1 cellular context compared by ENCODE assay signal in the genomic region with DNA sequence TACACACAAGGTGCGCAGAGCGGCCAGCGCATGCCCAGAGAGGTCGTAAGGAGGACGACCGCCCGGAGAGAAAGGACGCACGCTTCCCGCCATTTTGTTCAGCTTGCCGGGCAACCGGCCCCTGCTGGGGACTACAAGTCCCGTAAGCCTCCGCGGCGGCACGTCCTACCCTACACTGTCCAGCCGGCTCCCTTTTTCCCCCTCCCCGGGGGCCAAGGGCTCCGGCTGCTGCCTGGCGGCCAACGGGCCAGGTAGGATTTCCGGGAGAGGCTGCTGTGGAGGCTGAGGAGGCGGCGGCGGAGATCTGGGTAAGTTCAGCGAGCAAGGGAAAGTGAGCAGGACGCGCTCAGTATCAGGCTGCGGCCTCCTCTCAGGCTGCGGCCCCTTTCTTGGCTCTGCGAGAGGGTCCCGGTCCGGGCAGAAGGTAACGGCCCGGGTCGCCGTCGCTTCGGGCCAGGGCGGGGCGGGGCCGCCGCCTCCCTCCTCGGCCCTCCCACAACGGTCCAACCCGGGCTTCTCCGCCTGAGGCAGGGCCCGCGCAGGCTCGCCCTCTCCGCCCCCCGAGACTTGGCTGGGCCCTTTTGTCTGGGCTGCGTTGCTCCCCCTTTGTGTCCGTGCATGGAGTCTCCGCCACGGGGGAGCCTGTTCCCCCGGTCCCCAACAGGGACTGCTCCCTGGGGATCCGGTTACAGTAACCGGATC.
TF ChIP-seq lines count a peak whose summit lies in the region.

PHACTR4 (plus strand) TSS at position 223 of the 702 bp plus-strand sequence. CDS start 37,708 bp downstream, outside the sequence.

TF ChIP-seq in HepG2, 621 proteins besides CTCF, POLR2A, EP300 and RAD21 (continued from another document and continues in another):
- TF ChIP-seq, protein P1, sequence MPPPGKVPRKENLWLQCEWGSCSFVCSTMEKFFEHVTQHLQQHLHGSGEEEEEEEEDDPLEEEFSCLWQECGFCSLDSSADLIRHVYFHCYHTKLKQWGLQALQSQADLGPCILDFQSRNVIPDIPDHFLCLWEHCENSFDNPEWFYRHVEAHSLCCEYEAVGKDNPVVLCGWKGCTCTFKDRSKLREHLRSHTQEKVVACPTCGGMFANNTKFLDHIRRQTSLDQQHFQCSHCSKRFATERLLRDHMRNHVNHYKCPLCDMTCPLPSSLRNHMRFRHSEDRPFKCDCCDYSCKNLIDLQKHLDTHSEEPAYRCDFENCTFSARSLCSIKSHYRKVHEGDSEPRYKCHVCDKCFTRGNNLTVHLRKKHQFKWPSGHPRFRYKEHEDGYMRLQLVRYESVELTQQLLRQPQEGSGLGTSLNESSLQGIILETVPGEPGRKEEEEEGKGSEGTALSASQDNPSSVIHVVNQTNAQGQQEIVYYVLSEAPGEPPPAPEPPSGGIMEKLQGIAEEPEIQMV (CRISPR knock-in tag; IDR thresholded peaks at IDR 0.05; ENCODE audit: low read depth): no peak
- TF ChIP-seq PHF20 (CRISPR knock-in tag; IDR thresholded peaks at IDR 0.05) (peak; percentile 60), SOX6 (IDR thresholded peaks at IDR 0.05) (no peak), SOX6 (CRISPR knock-in tag; IDR thresholded peaks at IDR 0.05) (peak; percentile 60), ZNF782 (CRISPR knock-in tag; IDR thresholded peaks at IDR 0.05; ENCODE audit: borderline replicate concordance) (no peak), SRSF9 (IDR thresholded peaks at IDR 0.05; ENCODE audit: borderline replicate concordance, insufficient read depth, low read depth, low read length, poor library complexity, severe bottlenecking) (no peak), MED13 (CRISPR knock-in tag; IDR thresholded peaks at IDR 0.05) (peak; percentile 60; the same call in 1 of the 2 replicates), ZNF761 (CRISPR knock-in tag; conservative IDR thresholded peaks at IDR 0.05) (0 out of 2 replicates have a peak, but pooled peaks have one; percentile 46), ZEB1 (IDR thresholded peaks at IDR 0.05; ENCODE audit: insufficient replicate concordance, low read depth) (peak; percentile 81), ZNF430 (CRISPR knock-in tag; IDR thresholded peaks at IDR 0.05) (no peak; the same call in 1 of the 2 replicates), TOE1 (CRISPR knock-in tag; IDR thresholded peaks at IDR 0.05) (no peak), ZNF441 (CRISPR knock-in tag; IDR thresholded peaks at IDR 0.05; ENCODE audit: borderline replicate concordance) (no peak; the same call in 1 of the 2 replicates), BORCS8-MEF2B (CRISPR knock-in tag; IDR thresholded peaks at IDR 0.05) (no peak; the same call in 1 of the 2 replicates), ZNF468 (CRISPR knock-in tag; IDR thresholded peaks at IDR 0.05) (no peak; the same call in 1 of the 2 replicates), SIX4 (CRISPR knock-in tag; IDR thresholded peaks at IDR 0.05) (peak; percentile 99), MEIS1 (CRISPR knock-in tag; IDR thresholded peaks at IDR 0.05; ENCODE audit: borderline replicate concordance) (peak; percentile 66; the same call in 1 of the 2 replicates), SALL2 (CRISPR knock-in tag; IDR thresholded peaks at IDR 0.05) (no peak), RBM22 (optimal IDR thresholded peaks at IDR 0.05; ENCODE audit: low read length) (peak; percentile 13), PAF1 (CRISPR knock-in tag; IDR thresholded peaks at IDR 0.05) (no peak), ZFY (CRISPR knock-in tag; IDR thresholded peaks at IDR 0.05) (peak; percentile 94), ZFP37 (CRISPR knock-in tag; IDR thresholded peaks at IDR 0.05; ENCODE audit: borderline replicate concordance) (no peak), ZNF749 (CRISPR knock-in tag; IDR thresholded peaks at IDR 0.05; ENCODE audit: borderline replicate concordance) (peak; percentile 67; the same call in 1 of the 2 replicates), MBNL3 (CRISPR knock-in tag; conservative IDR thresholded peaks at IDR 0.05) (no peak), NFYB (CRISPR knock-in tag; IDR thresholded peaks at IDR 0.05) (peak; percentile 46), ZMYM3 (CRISPR knock-in tag; IDR thresholded peaks at IDR 0.05) (peak; percentile 44; the same call in 1 of the 2 replicates), RBFOX2 (IDR thresholded peaks at IDR 0.05; ENCODE audit: low read depth, low read length) (peak; percentile 97), ZNF747 (CRISPR knock-in tag; IDR thresholded peaks at IDR 0.05; ENCODE audit: borderline replicate concordance) (no peak), CBX1 (IDR thresholded peaks at IDR 0.05; ENCODE audit: low read depth) (peak; percentile 51), ZNF3 (CRISPR knock-in tag; IDR thresholded peaks at IDR 0.05) (no peak), HCFC1 (IDR thresholded peaks at IDR 0.05; ENCODE audit: low read depth, low read length) (peak; percentile 88), PAWR (CRISPR knock-in tag; IDR thresholded peaks at IDR 0.05; ENCODE audit: borderline replicate concordance) (no peak), ZNF232 (CRISPR knock-in tag; IDR thresholded peaks at IDR 0.05; ENCODE audit: borderline replicate concordance) (0 out of 2 replicates have a peak, but pooled peaks have one; percentile 4), YY1 (IDR thresholded peaks at IDR 0.05; ENCODE audit: insufficient read depth, insufficient replicate concordance, low read depth, low read length) (peak; percentile 95), GZF1 (CRISPR knock-in tag; IDR thresholded peaks at IDR 0.05) (no peak), GPN1 (CRISPR knock-in tag; IDR thresholded peaks at IDR 0.05; ENCODE audit: borderline replicate concordance) (no peak), CHCHD3 (CRISPR knock-in tag; IDR thresholded peaks at IDR 0.05) (no peak), ZNF333 (CRISPR knock-in tag; IDR thresholded peaks at IDR 0.05; ENCODE audit: borderline replicate concordance) (0 out of 2 replicates have a peak, but pooled peaks have one; percentile 62), ZNF616 (CRISPR knock-in tag; IDR thresholded peaks at IDR 0.05; ENCODE audit: low read depth) (peak; percentile 68; the same call in 1 of the 2 replicates), HES4 (CRISPR knock-in tag; IDR thresholded peaks at IDR 0.05; ENCODE audit: borderline replicate concordance) (no peak), ELF1 (CRISPR knock-in tag; IDR thresholded peaks at IDR 0.05) (peak; percentile 88), PHB2 (IDR thresholded peaks at IDR 0.05; ENCODE audit: partially characterized antibody) (no peak), JUNB (CRISPR knock-in tag; IDR thresholded peaks at IDR 0.05; ENCODE audit: borderline replicate concordance) (no peak), KDM3A (CRISPR knock-in tag; IDR thresholded peaks at IDR 0.05; ENCODE audit: low read depth) (peak; percentile 74; the same call in 1 of the 2 replicates), ZNF383 (CRISPR knock-in tag; IDR thresholded peaks at IDR 0.05; ENCODE audit: borderline replicate concordance) (no peak), ZNF883 (CRISPR knock-in tag; IDR thresholded peaks at IDR 0.05; ENCODE audit: not compliant biosample characterization) (peak; percentile 66), HNRNPH1 (optimal IDR thresholded peaks at IDR 0.05; ENCODE audit: low read depth, low read length) (no peak), MIER2 (CRISPR knock-in tag; IDR thresholded peaks at IDR 0.05) (no peak; the same call in 1 of the 2 replicates), ESRRA (CRISPR knock-in tag; IDR thresholded peaks at IDR 0.05; ENCODE audit: low read depth) (peak; percentile 22), ZNF543 (CRISPR knock-in tag; IDR thresholded peaks at IDR 0.05) (no peak; the same call in 1 of the 2 replicates), ZNF501 (CRISPR knock-in tag; IDR thresholded peaks at IDR 0.05) (peak; percentile 88), ZBTB20 (CRISPR knock-in tag; IDR thresholded peaks at IDR 0.05; ENCODE audit: borderline replicate concordance, low read depth) (0 out of 2 replicates have a peak, but pooled peaks have one; percentile 22), TMF1 (CRISPR knock-in tag; IDR thresholded peaks at IDR 0.05; ENCODE audit: low read depth) (peak; percentile 51; the same call in 1 of the 2 replicates), ZNF253 (CRISPR knock-in tag; IDR thresholded peaks at IDR 0.05; ENCODE audit: borderline replicate concordance) (peak; percentile 81), ZNF570 (CRISPR knock-in tag; IDR thresholded peaks at IDR 0.05; ENCODE audit: borderline replicate concordance) (no peak), TP53 (CRISPR knock-in tag; conservative IDR thresholded peaks at IDR 0.05) (no peak; the same call in 1 of the 2 replicates), NR2C2 (CRISPR knock-in tag; IDR thresholded peaks at IDR 0.05; ENCODE audit: borderline replicate concordance) (peak; percentile 58; the same call in 1 of the 2 replicates), MAFG (CRISPR knock-in tag; IDR thresholded peaks at IDR 0.05) (no peak), ZNF18 (CRISPR knock-in tag; IDR thresholded peaks at IDR 0.05; ENCODE audit: insufficient replicate concordance) (no peak), ZNF709 (CRISPR knock-in tag; IDR thresholded peaks at IDR 0.05) (peak; percentile 91)
- TF ChIP-seq, protein P2, sequence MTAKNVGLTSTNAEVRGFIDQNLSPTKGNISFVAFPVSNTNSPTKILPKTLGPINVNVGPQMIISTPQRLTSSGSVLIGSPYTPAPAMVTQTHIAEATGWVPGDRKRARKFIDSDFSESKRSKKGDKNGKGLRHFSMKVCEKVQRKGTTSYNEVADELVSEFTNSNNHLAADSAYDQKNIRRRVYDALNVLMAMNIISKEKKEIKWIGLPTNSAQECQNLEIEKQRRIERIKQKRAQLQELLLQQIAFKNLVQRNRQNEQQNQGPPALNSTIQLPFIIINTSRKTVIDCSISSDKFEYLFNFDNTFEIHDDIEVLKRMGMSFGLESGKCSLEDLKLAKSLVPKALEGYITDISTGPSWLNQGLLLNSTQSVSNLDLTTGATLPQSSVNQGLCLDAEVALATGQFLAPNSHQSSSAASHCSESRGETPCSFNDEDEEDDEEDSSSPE (CRISPR knock-in tag; IDR thresholded peaks at IDR 0.05): peak; percentile 87
- TF ChIP-seq, protein P3, sequence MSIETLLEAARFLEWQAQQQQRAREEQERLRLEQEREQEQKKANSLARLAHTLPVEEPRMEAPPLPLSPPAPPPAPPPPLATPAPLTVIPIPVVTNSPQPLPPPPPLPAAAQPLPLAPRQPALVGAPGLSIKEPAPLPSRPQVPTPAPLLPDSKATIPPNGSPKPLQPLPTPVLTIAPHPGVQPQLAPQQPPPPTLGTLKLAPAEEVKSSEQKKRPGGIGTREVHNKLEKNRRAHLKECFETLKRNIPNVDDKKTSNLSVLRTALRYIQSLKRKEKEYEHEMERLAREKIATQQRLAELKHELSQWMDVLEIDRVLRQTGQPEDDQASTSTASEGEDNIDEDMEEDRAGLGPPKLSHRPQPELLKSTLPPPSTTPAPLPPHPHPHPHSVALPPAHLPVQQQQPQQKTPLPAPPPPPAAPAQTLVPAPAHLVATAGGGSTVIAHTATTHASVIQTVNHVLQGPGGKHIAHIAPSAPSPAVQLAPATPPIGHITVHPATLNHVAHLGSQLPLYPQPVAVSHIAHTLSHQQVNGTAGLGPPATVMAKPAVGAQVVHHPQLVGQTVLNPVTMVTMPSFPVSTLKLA (IDR thresholded peaks at IDR 0.05): no peak
- TF ChIP-seq, protein P4, sequence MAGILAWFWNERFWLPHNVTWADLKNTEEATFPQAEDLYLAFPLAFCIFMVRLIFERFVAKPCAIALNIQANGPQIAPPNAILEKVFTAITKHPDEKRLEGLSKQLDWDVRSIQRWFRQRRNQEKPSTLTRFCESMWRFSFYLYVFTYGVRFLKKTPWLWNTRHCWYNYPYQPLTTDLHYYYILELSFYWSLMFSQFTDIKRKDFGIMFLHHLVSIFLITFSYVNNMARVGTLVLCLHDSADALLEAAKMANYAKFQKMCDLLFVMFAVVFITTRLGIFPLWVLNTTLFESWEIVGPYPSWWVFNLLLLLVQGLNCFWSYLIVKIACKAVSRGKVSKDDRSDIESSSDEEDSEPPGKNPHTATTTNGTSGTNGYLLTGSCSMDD (CRISPR knock-in tag; IDR thresholded peaks at IDR 0.05): no peak
- TF ChIP-seq, protein P5, sequence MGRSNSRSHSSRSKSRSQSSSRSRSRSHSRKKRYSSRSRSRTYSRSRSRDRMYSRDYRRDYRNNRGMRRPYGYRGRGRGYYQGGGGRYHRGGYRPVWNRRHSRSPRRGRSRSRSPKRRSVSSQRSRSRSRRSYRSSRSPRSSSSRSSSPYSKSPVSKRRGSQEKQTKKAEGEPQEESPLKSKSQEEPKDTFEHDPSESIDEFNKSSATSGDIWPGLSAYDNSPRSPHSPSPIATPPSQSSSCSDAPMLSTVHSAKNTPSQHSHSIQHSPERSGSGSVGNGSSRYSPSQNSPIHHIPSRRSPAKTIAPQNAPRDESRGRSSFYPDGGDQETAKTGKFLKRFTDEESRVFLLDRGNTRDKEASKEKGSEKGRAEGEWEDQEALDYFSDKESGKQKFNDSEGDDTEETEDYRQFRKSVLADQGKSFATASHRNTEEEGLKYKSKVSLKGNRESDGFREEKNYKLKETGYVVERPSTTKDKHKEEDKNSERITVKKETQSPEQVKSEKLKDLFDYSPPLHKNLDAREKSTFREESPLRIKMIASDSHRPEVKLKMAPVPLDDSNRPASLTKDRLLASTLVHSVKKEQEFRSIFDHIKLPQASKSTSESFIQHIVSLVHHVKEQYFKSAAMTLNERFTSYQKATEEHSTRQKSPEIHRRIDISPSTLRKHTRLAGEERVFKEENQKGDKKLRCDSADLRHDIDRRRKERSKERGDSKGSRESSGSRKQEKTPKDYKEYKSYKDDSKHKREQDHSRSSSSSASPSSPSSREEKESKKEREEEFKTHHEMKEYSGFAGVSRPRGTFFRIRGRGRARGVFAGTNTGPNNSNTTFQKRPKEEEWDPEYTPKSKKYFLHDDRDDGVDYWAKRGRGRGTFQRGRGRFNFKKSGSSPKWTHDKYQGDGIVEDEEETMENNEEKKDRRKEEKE (IDR thresholded peaks at IDR 0.05): no peak
